ENCODE assay signal across 22 cellular contexts in the genomic region with DNA sequence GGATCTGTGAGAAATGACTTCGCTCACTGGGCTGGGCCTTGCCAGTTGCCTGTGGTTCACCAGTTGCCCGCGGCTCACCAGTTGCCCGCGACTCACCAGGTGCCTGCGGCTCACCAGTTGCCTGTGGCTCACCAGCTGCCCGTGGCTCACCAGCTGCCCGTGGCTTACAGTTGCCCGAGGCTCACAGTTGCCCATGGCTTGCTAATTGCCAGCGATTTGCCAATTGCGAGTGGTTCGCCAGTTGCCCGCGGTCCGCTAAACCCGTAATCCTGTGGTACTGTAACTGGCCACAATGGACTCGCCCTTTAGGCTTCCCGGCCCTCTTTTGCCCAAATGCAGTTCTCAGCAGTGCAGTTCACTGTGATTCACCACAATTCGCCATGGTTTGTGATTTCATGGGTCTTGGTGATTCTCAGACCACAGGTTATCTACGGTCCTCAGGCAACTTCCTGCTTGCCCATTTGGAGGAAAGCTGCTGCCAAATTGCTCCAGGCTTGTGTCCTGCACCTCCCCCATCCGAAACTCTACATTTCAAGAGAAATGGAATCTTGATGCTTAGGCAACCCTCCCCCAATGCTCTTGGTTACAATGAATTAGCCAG. TPM values are rescaled to one million over a fixed set of nuclear protein-coding genes. Genes with fewer than 3 reads are reported as not detected.
A peak's percentile ranks its signal among the peaks of the same experiment; 100 is the strongest.
DNase-seq lines count a peak whose midpoint lies in the region; ATAC-seq and TF ChIP-seq lines count a peak whose summit lies in the region.
"Had no signal": no experiment of that assay in that cellular context is flagged by ENCODE, and none has a peak within 500 bp of the region (broad histone marks: within the 10 kb centered on the region; RNA-seq: fewer than 3 reads in every experiment).

No MANE protein-coding gene starts in this region.

- ATAC-seq in HG03175 (IDR thresholded peaks at IDR 0.05; ENCODE audit: unreplicated experiment) (no peak), GM18858 (IDR thresholded peaks at IDR 0.05; ENCODE audit: unreplicated experiment) (no peak), GM21528 (IDR thresholded peaks at IDR 0.05; ENCODE audit: low FRiP score, unreplicated experiment) (no peak)
- ATAC-seq: CD8-positive, alpha-beta T cell; left cardiac atrium; mucosa of descending colon had no signal

- H3K4me2 ChIP-seq in BLaER1 treated with 17β-estradiol and CSF1 and Interleukin-3, amounts not matched to agents 10 nM and 100 nM = no peak overlapping the region

- H3K4me1 ChIP-seq in BLaER1 treated with 17β-estradiol and CSF1 and Interleukin-3, amounts not matched to agents 10 nM and 100 nM = peaks cover 3 to 18% (median 17%) of the 10 kb centered on the region in 10 experiments; a peak in 17 of 20 replicates
- H3K4me1 ChIP-seq in HEK293 (ENCODE audit: control insufficient read depth, insufficient read depth, low read length) (no peaks in the 10 kb centered on the region), SJCRH30 (peaks cover 23% of the 10 kb centered on the region)
- H3K4me1 ChIP-seq: sigmoid colon had no signal

- CTCF ChIA-PET in HEK293 (lab: Yijun Ruan, JAX) = no interaction called here

- peak; percentile 69 to 78 for DNase-seq in SJCRH30
- peak; percentile 70 for DNase-seq in foreskin melanocyte
- no peak for DNase-seq in NCI-H226
- DNase-seq: ACHN; activated CD4-positive, alpha-beta T cell treated with anti-CD3 and anti-CD28 coated beads, Interleukin-2, amount 10 ng/mL, durations not matched to agents 24 days and 14 days; activated CD8-positive, alpha-beta memory T cell treated with anti-CD3 and anti-CD28 coated beads, Interleukin-2, amount 50 U/mL, for 4 hours; activated gamma-delta T cell treated with Interleukin-2 at 50 U/mL for 16 hours; CD8-positive, alpha-beta T cell; endodermal cell; H7; left cardiac atrium; mucosa of descending colon; NCI-H187; NCI-H446 treated with DMSO at 0.1 percent for 48 hours; sigmoid colon; stimulated activated CD4-positive, alpha-beta T cell treated with anti-CD3 and anti-CD28 coated beads, Interleukin-1b, Interleukin-23, amount 100 ng/mL, for 48 hours had no signal

- no peak for TF ChIP-seq CTCF in HEK293 (tag by site-specific recombination; IDR thresholded peaks at IDR 0.05)

- H3K4me3 ChIP-seq in BLaER1 treated with 17β-estradiol and CSF1 and Interleukin-3, amounts not matched to agents 10 nM and 100 nM = peak overlapping the region in 6 of 10 experiments; percentile 17 to 23 (median 22); a peak in 7 of 20 replicates
- no peak overlapping the region for H3K4me3 ChIP-seq in HEK293 (ENCODE audit: low read depth, low read length)
- H3K4me3 ChIP-seq in SJCRH30 = no peak overlapping the region
- H3K4me3 ChIP-seq: mucosa of descending colon, sigmoid colon, SJSA1 had no signal

- peaks cover 0 to 5% (median 0%) of the 10 kb centered on the region in 11 experiments; a peak in 4 of 22 replicates for H3K36me3 ChIP-seq in BLaER1 treated with 17β-estradiol and CSF1 and Interleukin-3, amounts not matched to agents 10 nM and 100 nM
- no peaks in the 10 kb centered on the region for H3K36me3 ChIP-seq in HEK293 (ENCODE audit: control insufficient read depth in 2 of 2, insufficient read depth in 1 of 2, low read length in 2 of 2)
- H3K36me3 ChIP-seq in SJCRH30 = no peaks in the 10 kb centered on the region
- H3K36me3 ChIP-seq: sigmoid colon, SJSA1 had no signal

- no peak overlapping the region for H3K27ac ChIP-seq in BLaER1 treated with 17β-estradiol and CSF1 and Interleukin-3, amounts not matched to agents 10 nM and 100 nM
- H3K27ac ChIP-seq in HEK293 (ENCODE audit: extremely low read depth, low read depth, low read length) (no peak overlapping the region), SJCRH30 (peak overlapping the region; percentile 83)
- H3K27ac ChIP-seq: sigmoid colon, SJSA1 had no signal

- POLR2A ChIA-PET in HEK293 (lab: Yijun Ruan, JAX) = no interaction called here

- H3K9me3 ChIP-seq in BLaER1 treated with 17β-estradiol and CSF1 and Interleukin-3, amounts not matched to agents 10 nM and 100 nM (replicated peaks in 1 of 11) = peaks cover 67 to 83% (median 78%) of the 10 kb centered on the region in 11 experiments
- H3K9me3 ChIP-seq in HEK293 (ENCODE audit: control insufficient read depth, insufficient read depth, low read depth, low read length) (no peaks in the 10 kb centered on the region), SJCRH30 (replicated peaks) (peaks cover 12% of the 10 kb centered on the region)

- no peak overlapping the region for H3K9ac ChIP-seq in BLaER1 treated with 17β-estradiol and CSF1 and Interleukin-3, amounts not matched to agents 10 nM and 100 nM

- H4K20me1 ChIP-seq in BLaER1 treated with 17β-estradiol and CSF1 and Interleukin-3, amounts not matched to agents 10 nM and 100 nM = no peaks in the 10 kb centered on the region

- no peaks in the 10 kb centered on the region for H3K27me3 ChIP-seq in BLaER1 treated with 17β-estradiol and CSF1 and Interleukin-3, amounts not matched to agents 10 nM and 100 nM
- H3K27me3 ChIP-seq in SJCRH30 = no peaks in the 10 kb centered on the region
- H3K27me3 ChIP-seq: SJSA1 had no signal

TF ChIP-seq in HEK293, 187 proteins besides CTCF, POLR2A, EP300 and RAD21:
- TF ChIP-seq, protein P1, sequence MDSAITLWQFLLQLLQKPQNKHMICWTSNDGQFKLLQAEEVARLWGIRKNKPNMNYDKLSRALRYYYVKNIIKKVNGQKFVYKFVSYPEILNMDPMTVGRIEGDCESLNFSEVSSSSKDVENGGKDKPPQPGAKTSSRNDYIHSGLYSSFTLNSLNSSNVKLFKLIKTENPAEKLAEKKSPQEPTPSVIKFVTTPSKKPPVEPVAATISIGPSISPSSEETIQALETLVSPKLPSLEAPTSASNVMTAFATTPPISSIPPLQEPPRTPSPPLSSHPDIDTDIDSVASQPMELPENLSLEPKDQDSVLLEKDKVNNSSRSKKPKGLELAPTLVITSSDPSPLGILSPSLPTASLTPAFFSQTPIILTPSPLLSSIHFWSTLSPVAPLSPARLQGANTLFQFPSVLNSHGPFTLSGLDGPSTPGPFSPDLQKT (IDR thresholded peaks at IDR 0.05; ENCODE audit: borderline replicate concordance, low read depth, low read length) = no peak
- TF ChIP-seq ZIC2 (tag by site-specific recombination; IDR thresholded peaks at IDR 0.05) (no peak), ZNF701 (tag by site-specific recombination; IDR thresholded peaks at IDR 0.05) (no peak), SCRT2 (tag by site-specific recombination; IDR thresholded peaks at IDR 0.05) (peak; percentile 52; the same call in 1 of the 2 replicates), ZNF10 (tag by site-specific recombination; IDR thresholded peaks at IDR 0.05) (no peak), FEZF1 (tag by site-specific recombination; IDR thresholded peaks at IDR 0.05) (no peak), ZNF792 (tag by site-specific recombination; IDR thresholded peaks at IDR 0.05) (no peak), ZBTB17 (tag by site-specific recombination; IDR thresholded peaks at IDR 0.05) (no peak), GLIS2 (tag by site-specific recombination; IDR thresholded peaks at IDR 0.05) (no peak), SETDB1 (IDR thresholded peaks at IDR 0.05; ENCODE audit: insufficient read length, low read length) (peak; percentile 94), KLF8 (tag by site-specific recombination; IDR thresholded peaks at IDR 0.05) (no peak), GLIS1 (tag by site-specific recombination; IDR thresholded peaks at IDR 0.05) (no peak), ZNF610 (tag by site-specific recombination; IDR thresholded peaks at IDR 0.05; ENCODE audit: borderline replicate concordance) (no peak), ZFP41 (tag by site-specific recombination; IDR thresholded peaks at IDR 0.05; ENCODE audit: borderline replicate concordance) (no peak)
- TF ChIP-seq, protein P2, sequence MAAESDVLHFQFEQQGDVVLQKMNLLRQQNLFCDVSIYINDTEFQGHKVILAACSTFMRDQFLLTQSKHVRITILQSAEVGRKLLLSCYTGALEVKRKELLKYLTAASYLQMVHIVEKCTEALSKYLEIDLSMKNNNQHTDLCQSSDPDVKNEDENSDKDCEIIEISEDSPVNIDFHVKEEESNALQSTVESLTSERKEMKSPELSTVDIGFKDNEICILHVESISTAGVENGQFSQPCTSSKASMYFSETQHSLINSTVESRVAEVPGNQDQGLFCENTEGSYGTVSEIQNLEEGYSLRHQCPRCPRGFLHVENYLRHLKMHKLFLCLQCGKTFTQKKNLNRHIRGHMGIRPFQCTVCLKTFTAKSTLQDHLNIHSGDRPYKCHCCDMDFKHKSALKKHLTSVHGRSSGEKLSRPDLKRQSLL (tag by site-specific recombination; IDR thresholded peaks at IDR 0.05) = no peak
- TF ChIP-seq, protein P3, sequence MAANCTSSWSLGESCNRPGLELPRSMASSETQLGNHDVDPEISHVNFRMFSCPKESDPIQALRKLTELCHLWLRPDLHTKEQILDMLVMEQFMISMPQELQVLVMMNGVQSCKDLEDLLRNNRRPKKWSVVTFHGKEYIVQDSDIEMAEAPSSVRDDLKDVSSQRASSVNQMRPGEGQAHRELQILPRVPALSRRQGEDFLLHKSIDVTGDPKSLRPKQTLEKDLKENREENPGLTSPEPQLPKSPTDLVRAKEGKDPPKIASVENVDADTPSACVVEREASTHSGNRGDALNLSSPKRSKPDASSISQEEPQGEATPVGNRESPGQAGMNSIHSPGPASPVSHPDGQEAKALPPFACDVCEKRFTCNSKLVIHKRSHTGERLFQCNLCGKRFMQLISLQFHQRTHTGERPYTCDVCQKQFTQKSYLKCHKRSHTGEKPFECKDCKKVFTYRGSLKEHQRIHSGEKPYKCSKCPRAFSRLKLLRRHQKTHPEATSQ (tag by site-specific recombination; IDR thresholded peaks at IDR 0.05) = no peak

RNA-seq across cellular contexts. Expression of a gene that starts 15.0 kb away (rescaled TPM):
- total RNA-seq in SJCRH30 (2014; rRNA removed; shearing (Covaris generic)) = 241 and 419 TPM in 2 replicates
- total RNA-seq: activated CD4-positive, alpha-beta T cell treated with anti-CD3 and anti-CD28 coated beads, Interleukin-2, amount 10 ng/mL, durations not matched to agents 24 days and 14 days; CD8-positive, alpha-beta T cell had no signal

Comparison
In these comparisons a context has a peak if more than half of its experiments do, and no peak if none do; other contexts are left out.
1. H3K4me3 ChIP-seq: peak in BLaER1 treated with 17β-estradiol and CSF1 and Interleukin-3, amounts not matched to agents 10 nM and 100 nM (6 of 10); none in HEK293 (single experiment) and SJCRH30 (single experiment).